ENCODE assay signal across 1 cellular context in genomic region chr20:62237772-62238568, GRCh38.
TF ChIP-seq lines count a peak whose summit lies in the region.

Gene OSBPL2, plus strand, starts transcription at chr20:62238521. Its CDS starts 17,664 bp downstream, at chr20:62256185.

TF ChIP-seq in K562, 482 proteins besides CTCF, POLR2A, EP300 and RAD21 (continued from another document and continues in another):
- TF ChIP-seq ZBTB40 (IDR thresholded peaks at IDR 0.05), result peak; percentile 30; the same call in 1 of the 2 replicates
- TF ChIP-seq ZBTB40 (CRISPR knock-in tag; IDR thresholded peaks at IDR 0.05), result no peak
- no peak for TF ChIP-seq ZNF518B (CRISPR knock-in tag; IDR thresholded peaks at IDR 0.05)
- TF ChIP-seq ZNF507 (tag; conservative IDR thresholded peaks at IDR 0.05), result no peak
- no peak for TF ChIP-seq CEBPB (tag; IDR thresholded peaks at IDR 0.05)
- no peak for TF ChIP-seq SFPQ (IDR thresholded peaks at IDR 0.05; ENCODE audit: low read depth, low read length)
- no peak for TF ChIP-seq SREBF2 (CRISPR knock-in tag; IDR thresholded peaks at IDR 0.05)
- TF ChIP-seq ZNF609 (CRISPR knock-in tag; IDR thresholded peaks at IDR 0.05; ENCODE audit: borderline replicate concordance), result no peak
- TF ChIP-seq ZBTB43 (CRISPR knock-in tag; IDR thresholded peaks at IDR 0.05), result no peak
- peak; percentile 61 for TF ChIP-seq RBFOX2 (IDR thresholded peaks at IDR 0.05; ENCODE audit: low read depth, low read length)
- peak; percentile 84 for TF ChIP-seq SP2 (IDR thresholded peaks at IDR 0.05; ENCODE audit: extremely low read depth, low read depth, low read length, poor library complexity, severe bottlenecking)
- TF ChIP-seq ZNF436 (CRISPR knock-in tag; IDR thresholded peaks at IDR 0.05), result no peak
- TF ChIP-seq PRPF4 (IDR thresholded peaks at IDR 0.05; ENCODE audit: insufficient read depth, low read depth, low read length, poor library complexity, severe bottlenecking), result no peak
- TF ChIP-seq CBX3 (IDR thresholded peaks at IDR 0.05; ENCODE audit: borderline replicate concordance in 1 of 2, low read length in 2 of 2), result no peak
- no peak for TF ChIP-seq THRAP3 (IDR thresholded peaks at IDR 0.05; ENCODE audit: borderline replicate concordance)
- TF ChIP-seq HNRNPK (IDR thresholded peaks at IDR 0.05; ENCODE audit: low read depth, low read length, poor library complexity, severe bottlenecking), result no peak
- TF ChIP-seq ZBTB7A (IDR thresholded peaks at IDR 0.05; ENCODE audit: borderline replicate concordance, control insufficient read depth, low read depth, low read length), result no peak
- TF ChIP-seq ZNF280B (CRISPR knock-in tag; IDR thresholded peaks at IDR 0.05), result no peak
- TF ChIP-seq ZNF695 (CRISPR knock-in tag; IDR thresholded peaks at IDR 0.05), result no peak
- no peak for TF ChIP-seq RBM22 (IDR thresholded peaks at IDR 0.05; ENCODE audit: low read depth, low read length, poor library complexity, severe bottlenecking)
- TF ChIP-seq RBBP5 (IDR thresholded peaks at IDR 0.05; ENCODE audit: borderline replicate concordance, insufficient read depth, low read length, poor library complexity, severe bottlenecking), result no peak
- peak; percentile 96 for TF ChIP-seq CREB3L1 (IDR thresholded peaks at IDR 0.05; ENCODE audit: borderline replicate concordance, low read depth)
- peak; percentile 95 for TF ChIP-seq FOS (IDR thresholded peaks at IDR 0.05; ENCODE audit: extremely low read depth, insufficient read length)
- no peak for TF ChIP-seq RBM34 (IDR thresholded peaks at IDR 0.05; ENCODE audit: borderline replicate concordance, insufficient read depth, low read length)
- TF ChIP-seq SAFB2 (IDR thresholded peaks at IDR 0.05; ENCODE audit: borderline replicate concordance, low read depth, low read length, severe bottlenecking), result no peak
- TF ChIP-seq NR0B1 (IDR thresholded peaks at IDR 0.05; ENCODE audit: partially characterized antibody), result no peak
